Comparison of ENCODE assay signal across 8 cellular contexts in genomic region chr6:63573140-63573898, GRCh38. TPM values are rescaled to one million over a fixed set of nuclear protein-coding genes. Genes with fewer than 3 reads are reported as not detected.
DNase-seq lines count a peak whose midpoint lies in the region; ATAC-seq and TF ChIP-seq lines count a peak whose summit lies in the region.

No MANE protein-coding gene starts in this region.

- H3K27ac ChIP-seq in mesendoderm (ENCODE audit: low read depth, low read length), result peak overlapping the region; percentile 96

- H3K4ac ChIP-seq in mesendoderm (ENCODE audit: low read depth, low read length), result peak overlapping the region; percentile 85

- H4K5ac ChIP-seq in mesendoderm (ENCODE audit: low read length), result no peak overlapping the region

- H3K23ac ChIP-seq in mesendoderm (ENCODE audit: low read length), result no peak overlapping the region

- DNase-seq in C1 segment of cervical spinal cord (lab: John Stamatoyannopoulos, UW) (peak in 13 of 14 donors; percentile 25 to 87 (median 67)), NCI-H526 treated with DMSO at 0.1 percent for 48 hours (lab: John Stamatoyannopoulos, UW) (peak; percentile 85), mesendoderm (peak; percentile 95)
- DNase-seq in activated CD8-positive, alpha-beta memory T cell treated with anti-CD3 and anti-CD28 coated beads for 4 hours (ENCODE audit: low read depth in 2 of 2), result peak; percentile 29 to 32
- DNase-seq in effector memory CD8-positive, alpha-beta T cell, result peak; percentile 56 to 68 (median 56)
- DNase-seq in stimulated activated CD8-positive, alpha-beta memory T cell treated with anti-CD3 and anti-CD28 coated beads, Interleukin-15, amount 100 ng/mL, for 4 hours (ENCODE audit: low read depth in 2 of 2), result peak; percentile 27 to 42

- H3K4me2 ChIP-seq in mesendoderm (ENCODE audit: low read length), result peak overlapping the region; percentile 60

- H2BK5ac ChIP-seq in mesendoderm (ENCODE audit: low read length), result peak overlapping the region; percentile 56

- no peak overlapping the region for H2BK15ac ChIP-seq in mesendoderm (replicated peaks; ENCODE audit: low read depth)

- peaks cover 10 to 31% of the 10 kb centered on the region in 2 donors for H3K4me1 Mint-ChIP-seq in effector memory CD8-positive, alpha-beta T cell (ENCODE audit: low read depth in 2 of 2)

- peak overlapping the region; percentile 95 to 99 for H3K27ac Mint-ChIP-seq in effector memory CD8-positive, alpha-beta T cell

- peak overlapping the region; percentile 82 to 91 for H3K4me3 Mint-ChIP-seq in effector memory CD8-positive, alpha-beta T cell

- peak overlapping the region; percentile 51 for H2BK120ac ChIP-seq in mesendoderm (ENCODE audit: low read depth, low read length)

- no peaks in the 10 kb centered on the region for H3K4me1 ChIP-seq in mesendoderm (ENCODE audit: control insufficient read depth, low read depth, low read length)

- peak overlapping the region; percentile 64 for H3K4me3 ChIP-seq in mesendoderm (ENCODE audit: low read length)

- H3K9ac ChIP-seq in mesendoderm (ENCODE audit: low read length), result peak overlapping the region; percentile 80

- no peaks in the 10 kb centered on the region for H3K27me3 Mint-ChIP-seq in effector memory CD8-positive, alpha-beta T cell

- ATAC-seq in HG03439 (IDR thresholded peaks at IDR 0.05; ENCODE audit: unreplicated experiment), result peak; percentile 53
- ATAC-seq in effector memory CD8-positive, alpha-beta T cell (replicated peaks), result peak; percentile 36

- H3K79me2 ChIP-seq in mesendoderm (ENCODE audit: control insufficient read depth, insufficient read depth, low read length), result peaks cover 32% of the 10 kb centered on the region

- peak overlapping the region; percentile 98 for H3K56ac ChIP-seq in mesendoderm (ENCODE audit: low read length)

- H4K8ac ChIP-seq in mesendoderm (ENCODE audit: low read depth, low read length), result peak overlapping the region; percentile 89

- H3K27me3 ChIP-seq in mesendoderm (ENCODE audit: insufficient read depth, low read length, poor library complexity), result no peaks in the 10 kb centered on the region

- no CpG with 5 or more reads among the region's 79 CpGs for WGBS in mesendoderm (ENCODE audit: extremely low coverage, insufficient coverage, low lambda C conversion rate)

- H3K36me3 ChIP-seq in mesendoderm (ENCODE audit: control insufficient read depth, insufficient read depth, low read length), result no peaks in the 10 kb centered on the region

- H3K18ac ChIP-seq in mesendoderm (ENCODE audit: low read length), result peak overlapping the region; percentile 99

- H3K79me1 ChIP-seq in mesendoderm (ENCODE audit: low read length), result no peaks in the 10 kb centered on the region

- TF ChIP-seq POLR2A in GM19193 (IDR thresholded peaks at IDR 0.05; ENCODE audit: extremely low read depth, insufficient read depth, insufficient read length), result peak; percentile 89

- H3K36me3 Mint-ChIP-seq in effector memory CD8-positive, alpha-beta T cell (ENCODE audit: insufficient read depth), result peaks cover 45% of the 10 kb centered on the region

- H2AK5ac ChIP-seq in mesendoderm (ENCODE audit: low read length), result no peak overlapping the region

- no peaks in the 10 kb centered on the region for H3K9me3 Mint-ChIP-seq in effector memory CD8-positive, alpha-beta T cell

RNA-seq across cellular contexts. Expression of gene PTP4A1, which starts 1.0 kb away (rescaled TPM):
- 62.5 TPM for polyA plus RNA-seq in mesendoderm (2013, experiment 1 of 2)
- polyA plus RNA-seq in mesendoderm (2013, experiment 2 of 2), result 62.7 TPM

Comparison
In these comparisons a context has a peak if more than half of its experiments do, and no peak if none do; other contexts are left out.
1. Peak in every context shown above with its lines: DNase-seq, ATAC-seq, H3K4me3 ChIP-seq and H3K27ac ChIP-seq.
2. DNase-seq: peak in every context shown above with its lines; median percentile 95 in mesendoderm; 85 in NCI-H526 treated with DMSO at 0.1 percent for 48 hours; 67 in C1 segment of cervical spinal cord; 56 in effector memory CD8-positive, alpha-beta T cell; 34 in stimulated activated CD8-positive, alpha-beta memory T cell treated with anti-CD3 and anti-CD28 coated beads, Interleukin-15, amount 100 ng/mL, for 4 hours; 30 in activated CD8-positive, alpha-beta memory T cell treated with anti-CD3 and anti-CD28 coated beads for 4 hours.